10 cellular contexts compared by ENCODE assay signal in genomic region chr1:44327679-44328491, GRCh38. TPM values are rescaled to one million over a fixed set of nuclear protein-coding genes. Genes with fewer than 3 reads are reported as not detected.
DNase-seq lines count a peak whose midpoint lies in the region; TF ChIP-seq lines count a peak whose summit lies in the region.
"Had no signal": no experiment of that assay in that cellular context is flagged by ENCODE, and none has a peak within 500 bp of the region (broad histone marks: within the 10 kb centered on the region; RNA-seq: fewer than 3 reads in every experiment).

No MANE protein-coding gene starts in this region.

- TF ChIP-seq CTCF in NB4 (IDR thresholded peaks at IDR 0.05; ENCODE audit: low read depth, low read length) (no peak), WERI-Rb-1 (IDR thresholded peaks at IDR 0.05; ENCODE audit: low read depth, low read length) (no peak), left ventricle myocardium inferior (IDR thresholded peaks at IDR 0.05; ENCODE audit: borderline replicate concordance) (no peak)

- no peaks in the 10 kb centered on the region for H3K27me3 Mint-ChIP-seq in activated T-cell treated with anti-CD3 and anti-CD28 coated beads, Interleukin-2, amount 50 U/mL, for 24 hours
- H3K27me3 Mint-ChIP-seq: activated naive CD4-positive, alpha-beta T cell treated with anti-CD3 and anti-CD28 coated beads, Interleukin-2, amount 50 U/mL, for 24 hours had no signal

- peaks cover 45% of the 10 kb centered on the region for H3K4me1 ChIP-seq in left ventricle myocardium inferior
- peaks cover 4 to 48% (median 30%) of the 10 kb centered on the region in 5 donors for H3K4me1 ChIP-seq in subcutaneous abdominal adipose tissue (ENCODE audit: control insufficient read depth in 5 of 5, insufficient read depth in 5 of 5, low read length in 5 of 5)

- DNase-seq in Ammon's horn (ENCODE audit: low spot score), result peak; percentile 28
- peak; percentile 10 for DNase-seq in NB4 (ENCODE audit: low read depth)
- peak; percentile 44 for DNase-seq in WERI-Rb-1
- DNase-seq in left ventricle myocardium inferior, result peak; percentile 76
- no peak for DNase-seq in activated CD4-positive, CD25-positive, alpha-beta regulatory T cell (lab: John Stamatoyannopoulos, UW)
- no peak for DNase-seq in middle frontal gyrus (ENCODE audit: extremely low spot score, low spot score)
- no peak for DNase-seq in activated T-cell treated with anti-CD3 and anti-CD28 coated beads, Interleukin-2, amount 50 U/mL, for 24 hours

- H3K27me3 ChIP-seq in WERI-Rb-1 (ENCODE audit: insufficient read depth, low read depth, severe bottlenecking) (no peaks in the 10 kb centered on the region), left ventricle myocardium inferior (ENCODE audit: low read depth) (no peaks in the 10 kb centered on the region), subcutaneous abdominal adipose tissue (ENCODE audit: control insufficient read depth in 5 of 5, insufficient read depth in 4 of 5, low read length in 5 of 5) (no peaks in the 10 kb centered on the region)

- peaks cover 3% of the 10 kb centered on the region for H3K4me1 Mint-ChIP-seq in activated T-cell treated with anti-CD3 and anti-CD28 coated beads, Interleukin-2, amount 50 U/mL, for 24 hours (ENCODE audit: low read depth)

- no peak overlapping the region for H3K4me3 Mint-ChIP-seq in activated T-cell treated with anti-CD3 and anti-CD28 coated beads, Interleukin-2, amount 50 U/mL, for 24 hours
- H3K4me3 Mint-ChIP-seq: activated naive CD4-positive, alpha-beta T cell treated with anti-CD3 and anti-CD28 coated beads, Interleukin-2, amount 50 U/mL, for 24 hours had no signal

- no peak overlapping the region for H3K4me3 ChIP-seq in NB4 (ENCODE audit: low read depth, low read length)
- H3K4me3 ChIP-seq in WERI-Rb-1 (ENCODE audit: low read depth, low read length), result no peak overlapping the region
- no peak overlapping the region for H3K4me3 ChIP-seq in left ventricle myocardium inferior
- no peak overlapping the region for H3K4me3 ChIP-seq in subcutaneous abdominal adipose tissue (ENCODE audit: low read depth in 1 of 5, low read length in 5 of 5)
- H3K4me3 ChIP-seq: GM12878 had no signal

- H3K36me3 Mint-ChIP-seq in activated T-cell treated with anti-CD3 and anti-CD28 coated beads, Interleukin-2, amount 50 U/mL, for 24 hours (ENCODE audit: low read depth), result peaks cover 53% of the 10 kb centered on the region

- no peaks in the 10 kb centered on the region for H3K9me3 Mint-ChIP-seq in activated T-cell treated with anti-CD3 and anti-CD28 coated beads, Interleukin-2, amount 50 U/mL, for 24 hours
- H3K9me3 Mint-ChIP-seq: activated naive CD4-positive, alpha-beta T cell treated with anti-CD3 and anti-CD28 coated beads, Interleukin-2, amount 50 U/mL, for 24 hours had no signal

- TF ChIP-seq POLR2A in NB4 (IDR thresholded peaks at IDR 0.05; ENCODE audit: extremely low read depth, insufficient read length), result no peak

- no peak overlapping the region for H3K27ac ChIP-seq in WERI-Rb-1
- no peak overlapping the region for H3K27ac ChIP-seq in left ventricle myocardium inferior (replicated peaks)
- H3K27ac ChIP-seq in subcutaneous abdominal adipose tissue (ENCODE audit: low read depth, low read length), result peak overlapping the region; percentile 78

- peaks cover 23% of the 10 kb centered on the region for H3K36me3 ChIP-seq in WERI-Rb-1
- peaks cover 6% of the 10 kb centered on the region for H3K36me3 ChIP-seq in left ventricle myocardium inferior
- H3K36me3 ChIP-seq in subcutaneous abdominal adipose tissue (ENCODE audit: control insufficient read depth in 5 of 5, insufficient read depth in 5 of 5, low read length in 5 of 5), result peaks cover 0 to 7% (median 6%) of the 10 kb centered on the region in 5 donors

- no peak overlapping the region for H3K9ac ChIP-seq in subcutaneous abdominal adipose tissue (ENCODE audit: low read length in 5 of 5)

- intact Hi-C loops in left ventricle myocardium inferior (cut with micrococcal nuclease), result no loop called here

- H3K27ac Mint-ChIP-seq in activated T-cell treated with anti-CD3 and anti-CD28 coated beads, Interleukin-2, amount 50 U/mL, for 24 hours, result no peak overlapping the region
- H3K27ac Mint-ChIP-seq: activated naive CD4-positive, alpha-beta T cell treated with anti-CD3 and anti-CD28 coated beads, Interleukin-2, amount 50 U/mL, for 24 hours had no signal

- H3K9me3 ChIP-seq in WERI-Rb-1 (ENCODE audit: severe bottlenecking) (no peaks in the 10 kb centered on the region), left ventricle myocardium inferior (replicated peaks) (no peaks in the 10 kb centered on the region), subcutaneous abdominal adipose tissue (ENCODE audit: control insufficient read depth in 5 of 5, low read length in 5 of 5) (no peaks in the 10 kb centered on the region)

RNA-seq across cellular contexts. Expression of gene ERI3, which starts 27.2 kb away (rescaled TPM):
- total RNA-seq in left ventricle myocardium inferior, result 50.4 TPM

Comparison
In these comparisons a context has a peak if more than half of its experiments do, and no peak if none do; other contexts are left out.
1. DNase-seq: peak in Ammon's horn (single experiment), NB4 (single experiment), WERI-Rb-1 (single experiment) and left ventricle myocardium inferior (single experiment); none in activated CD4-positive, CD25-positive, alpha-beta regulatory T cell (0 of 4), middle frontal gyrus (single experiment) and activated T-cell treated with anti-CD3 and anti-CD28 coated beads, Interleukin-2, amount 50 U/mL, for 24 hours (single experiment).